Comparison of ENCODE assay signal across 8 cellular contexts in genomic region chr9:130235558-130236435, GRCh38.
DNase-seq lines count a peak whose midpoint lies in the region; ATAC-seq and TF ChIP-seq lines count a peak whose summit lies in the region.

No MANE protein-coding gene starts in this region.

- peak; percentile 49 to 69 for DNase-seq in NCI-H2081 (lab: John Stamatoyannopoulos, UW)
- DNase-seq in NCI-H2081 treated with DMSO at 0.1 percent for 48 hours (lab: John Stamatoyannopoulos, UW) = no peak
- DNase-seq in NCI-H2171 (lab: John Stamatoyannopoulos, UW) = peak; percentile 72
- peak; percentile 60 to 62 for DNase-seq in activated CD4-positive, alpha-beta T cell treated with anti-CD3 and anti-CD28 coated beads, Interleukin-2, amount 50 U/mL, for 4 hours
- DNase-seq in coronary artery (ENCODE audit: low spot score) = no peak
- peak; percentile 68 for DNase-seq in medulla oblongata (ENCODE audit: extremely low spot score)
- DNase-seq in stimulated activated CD8-positive, alpha-beta memory T cell treated with anti-CD3 and anti-CD28 coated beads, Interleukin-15, amount 100 ng/mL, for 1 hour (ENCODE audit: low read depth) = peak; percentile 47

- no peak for ATAC-seq in GM21723 (IDR thresholded peaks at IDR 0.05; ENCODE audit: unreplicated experiment)

- TF ChIP-seq CTCF in coronary artery (IDR thresholded peaks at IDR 0.05) = peak; percentile 99

- peak overlapping the region; percentile 57 for H3K4me3 ChIP-seq in coronary artery

- H3K27ac ChIP-seq in coronary artery = peak overlapping the region; percentile 34 to 46

Comparison
In these comparisons a context has a peak if more than half of its experiments do, and no peak if none do; other contexts are left out.
1. DNase-seq: peak in NCI-H2081 (2 of 2), NCI-H2171 (single experiment), activated CD4-positive, alpha-beta T cell treated with anti-CD3 and anti-CD28 coated beads, Interleukin-2, amount 50 U/mL, for 4 hours (2 of 2), medulla oblongata (single experiment) and stimulated activated CD8-positive, alpha-beta memory T cell treated with anti-CD3 and anti-CD28 coated beads, Interleukin-15, amount 100 ng/mL, for 1 hour (single experiment); none in NCI-H2081 treated with DMSO at 0.1 percent for 48 hours (single experiment) and coronary artery (single experiment).